ENCODE assay signal across 18 cellular contexts in genomic region chr3:43217206-43217605, GRCh38.
"Had no signal": no experiment of that assay in that cellular context is flagged by ENCODE, and none has a peak within 500 bp of the region (broad histone marks: within the 10 kb centered on the region; RNA-seq: fewer than 3 reads in every experiment).

No MANE protein-coding gene starts in this region.

- H3K9me3 ChIP-seq: body of pancreas, sigmoid colon, transverse colon, uterus had no signal

- H3K4me2 ChIP-seq: hepatocyte had no signal

- H3K27ac Mint-ChIP-seq: activated T-helper 2 cell treated with anti-CD3 and anti-CD28 coated beads, Interferon-gamma antibody, Interleukin-2, Interleukin-4, amounts not matched to agents 10 μg/mL and 5 μg/mL and 100 μg/mL, durations not matched to agents 14 hours and 24 hours and 36 hours; effector memory CD8-positive, alpha-beta T cell; nephron progenitor cell; stimulated activated naive B cell treated with anti-CD40 and anti-IgM and Interleukin-4, amounts not matched to agents 10 μg/mL and 1 μg/mL and 100 μg/mL, for 72 hours had no signal

- DNase-seq: activated CD4-positive, CD25-positive, alpha-beta regulatory T cell treated with anti-CD3 and anti-CD28 coated beads, Interleukin-2, amount 50 U/mL, for 72 hours; activated T-cell treated with anti-CD3 and anti-CD28 coated beads for 4 hours; body of pancreas; effector memory CD8-positive, alpha-beta T cell; left colon; nephron progenitor cell; nucleus accumbens; sigmoid colon; stimulated activated naive B cell treated with anti-CD40 and anti-IgM and Interleukin-4, amounts not matched to agents 10 μg/mL and 1 μg/mL and 100 μg/mL, for 72 hours; substantia nigra; T-helper 2 cell; transverse colon; uterus had no signal

- ATAC-seq: activated naive CD4-positive, alpha-beta T cell treated with anti-CD3 and anti-CD28 coated beads, Interleukin-2, amount 50 U/mL, for 72 hours; body of pancreas; effector memory CD8-positive, alpha-beta T cell; left colon; stimulated activated naive B cell treated with anti-CD40 and anti-IgM and Interleukin-4, amounts not matched to agents 10 μg/mL and 1 μg/mL and 100 μg/mL, for 72 hours had no signal

- H3K36me3 ChIP-seq: sigmoid colon, transverse colon, uterus had no signal

- H3K4me3 Mint-ChIP-seq: effector memory CD8-positive, alpha-beta T cell; nephron progenitor cell; stimulated activated naive B cell treated with anti-CD40 and anti-IgM and Interleukin-4, amounts not matched to agents 10 μg/mL and 1 μg/mL and 100 μg/mL, for 72 hours had no signal

- H3K27me3 ChIP-seq: body of pancreas, hepatocyte, sigmoid colon, transverse colon, uterus had no signal

- H3K4me3 ChIP-seq: body of pancreas, hepatocyte, lung, sigmoid colon, transverse colon, uterus had no signal

- H3K27me3 Mint-ChIP-seq: effector memory CD8-positive, alpha-beta T cell had no signal

- H2AFZ ChIP-seq: hepatocyte had no signal

- H3K27ac ChIP-seq: hepatocyte, sigmoid colon, transverse colon, uterus, VCaP had no signal

- H3K36me3 Mint-ChIP-seq: activated naive CD4-positive, alpha-beta T cell treated with anti-CD3 and anti-CD28 coated beads, Interleukin-2, amount 50 U/mL, for 72 hours; stimulated activated naive B cell treated with anti-CD40 and anti-IgM and Interleukin-4, amounts not matched to agents 10 μg/mL and 1 μg/mL and 100 μg/mL, for 72 hours had no signal

- H3K9me3 Mint-ChIP-seq: activated T-helper 2 cell treated with anti-CD3 and anti-CD28 coated beads, Interferon-gamma antibody, Interleukin-2, Interleukin-4, amounts not matched to agents 10 μg/mL and 5 μg/mL and 100 μg/mL, durations not matched to agents 14 hours and 24 hours and 36 hours; effector memory CD8-positive, alpha-beta T cell; stimulated activated naive B cell treated with anti-CD40 and anti-IgM and Interleukin-4, amounts not matched to agents 10 μg/mL and 1 μg/mL and 100 μg/mL, for 72 hours had no signal

- H3K4me1 ChIP-seq: sigmoid colon, transverse colon, uterus had no signal
